17 cellular contexts compared by ENCODE assay signal in the genomic region with DNA sequence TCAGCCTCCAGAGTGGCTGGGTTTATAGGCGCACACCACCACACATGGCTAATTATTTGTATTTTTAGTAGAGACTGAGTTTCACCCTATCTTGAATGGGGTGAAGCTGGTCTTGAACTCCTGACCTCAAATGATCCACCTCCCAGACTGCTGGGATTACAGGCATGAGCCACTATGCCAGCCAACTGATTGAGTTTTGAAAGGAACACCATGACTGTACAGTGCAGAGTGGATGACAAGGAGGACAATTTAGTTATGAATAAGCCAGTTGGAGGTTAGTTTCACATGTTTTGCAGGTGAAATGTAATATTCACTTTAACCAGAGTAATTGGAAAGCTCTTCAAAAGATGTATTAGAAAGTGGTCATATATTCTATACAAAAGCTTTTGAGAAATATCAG.
"Had no signal": no experiment of that assay in that cellular context is flagged by ENCODE, and none has a peak within 500 bp of the region (broad histone marks: within the 10 kb centered on the region; RNA-seq: fewer than 3 reads in every experiment).

No MANE protein-coding gene starts in this region.

- DNase-seq: activated CD4-positive, alpha-beta T cell treated with anti-CD3 and anti-CD28 coated beads, Interleukin-2, amount 50 U/mL, for 4 hours; activated CD4-positive, CD25-positive, alpha-beta regulatory T cell treated with anti-CD3 and anti-CD28 coated beads, Interleukin-2, amount 50 U/mL, for 72 hours; activated naive CD4-positive, alpha-beta T cell; activated naive CD8-positive, alpha-beta T cell treated with anti-CD3 and anti-CD28 coated beads, Interleukin-2, amount 10 ng/mL, durations not matched to agents 7 days and 5 days; activated T-cell treated with anti-CD3 and anti-CD28 coated beads for 4 hours; cerebellar nuclear complex; effector memory CD4-positive, alpha-beta T cell; hypothalamus; left ventricle myocardium inferior; natural killer cell; posterior cingulate gyrus; retina; stimulated activated CD4-positive, alpha-beta T cell treated with anti-CD3 and anti-CD28 coated beads, Interleukin-2, amount 100 ng/mL, for 48 hours; stimulated activated naive B cell treated with anti-CD40 and anti-IgM and Interleukin-4, amounts not matched to agents 10 μg/mL and 1 μg/mL and 100 μg/mL, for 72 hours; T-helper 9 cell; tibial artery had no signal

- H3K9me3 ChIP-seq: tibial artery, vagina had no signal

- ATAC-seq: natural killer cell; stimulated activated naive B cell treated with anti-CD40 and anti-IgM and Interleukin-4, amounts not matched to agents 10 μg/mL and 1 μg/mL and 100 μg/mL, for 72 hours had no signal

- H3K4me3 ChIP-seq: left ventricle myocardium inferior, tibial artery, vagina had no signal

- H3K36me3 ChIP-seq: left ventricle myocardium inferior, tibial artery, vagina had no signal

- H3K27me3 ChIP-seq: tibial artery, vagina had no signal

- H3K27ac ChIP-seq: left ventricle myocardium inferior, tibial artery, vagina had no signal
